In the genomic region with DNA sequence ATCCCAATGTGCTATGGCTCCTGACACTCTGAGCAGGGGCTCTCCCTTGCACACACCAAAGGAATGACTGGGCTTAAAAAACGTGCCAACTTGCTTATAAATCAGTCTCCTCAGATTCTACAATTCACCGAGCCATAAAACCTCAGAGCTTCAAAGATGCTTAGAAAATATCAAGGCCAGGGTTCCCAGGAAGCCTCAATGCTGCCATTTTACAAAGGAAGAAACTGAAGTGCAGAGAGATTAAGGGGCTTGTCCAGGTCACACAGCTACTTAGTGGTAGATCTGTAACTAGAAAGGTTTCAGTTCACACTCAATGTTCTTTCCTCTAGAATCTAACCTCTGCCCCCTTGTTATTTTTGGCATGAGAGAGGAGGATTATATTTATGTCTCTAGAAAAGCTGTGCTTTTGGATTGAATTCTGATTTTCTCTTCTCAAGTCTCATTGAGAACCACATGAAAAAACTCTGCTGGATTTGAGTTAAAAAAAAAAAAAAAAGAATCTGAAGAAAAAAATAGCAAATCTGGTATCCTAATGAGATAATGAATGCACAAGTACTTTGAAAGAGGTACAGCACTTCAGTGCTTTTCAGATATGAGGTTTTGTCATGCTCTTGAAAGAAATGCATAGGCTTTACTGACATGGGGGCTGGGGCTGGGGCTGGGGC, we compare ENCODE assay signal across 10 cellular contexts. TPM values are rescaled to one million over a fixed set of nuclear protein-coding genes. Genes with fewer than 3 reads are reported as not detected.
A peak's percentile ranks its signal among the peaks of the same experiment; 100 is the strongest.
DNase-seq lines count a peak whose midpoint lies in the region; ATAC-seq and TF ChIP-seq lines count a peak whose summit lies in the region.
"Had no signal": no experiment of that assay in that cellular context is flagged by ENCODE, and none has a peak within 500 bp of the region (broad histone marks: within the 10 kb centered on the region; RNA-seq: fewer than 3 reads in every experiment).

No MANE protein-coding gene starts in this region.

- CTCF ChIA-PET in activated CD8-positive, alpha-beta memory T cell treated with anti-CD3 and anti-CD28 coated beads, Interleukin-2, amount 10 ng/mL, durations not matched to agents 7 days and 5 days (lab: Charles Lee), result interaction anchor here (0.6 to 2.2 kb wide), 6 partner anchors 22 to 701 kb away, joined by 3 to 13 read pairs (median 6); partner anchors contain the start of gene TSPAN33
- CTCF ChIA-PET in SK-N-SH (lab: Yijun Ruan, JAX), result interaction anchor here (0.8 to 2.1 kb wide), 2 partner anchors 11 to 31 kb away, joined by 3 to 9 read pairs; no protein-coding TSS in a partner anchor

- no peak overlapping the region for H3K9ac ChIP-seq in neural progenitor cell
- no peak overlapping the region for H3K9ac ChIP-seq in SK-N-SH

- H3K27ac ChIP-seq in neural progenitor cell (no peak overlapping the region), SK-N-SH (ENCODE audit: low read depth in 2 of 2, low read length in 1 of 2) (no peak overlapping the region)
- H3K27ac ChIP-seq: SK-N-MC had no signal

- H3K4me3 Mint-ChIP-seq in activated CD8-positive, alpha-beta memory T cell treated with anti-CD3 and anti-CD28 coated beads, Interleukin-2, amount 10 ng/mL, durations not matched to agents 7 days and 5 days, result peak overlapping the region; percentile 55
- H3K4me3 Mint-ChIP-seq in neural progenitor cell, result no peak overlapping the region
- H3K4me3 Mint-ChIP-seq: neural crest cell had no signal

- no peaks in the 10 kb centered on the region for H3K36me3 ChIP-seq in neural progenitor cell
- no peaks in the 10 kb centered on the region for H3K36me3 ChIP-seq in SK-N-SH (replicated peaks in 1 of 2; ENCODE audit: control insufficient read depth in 1 of 2, insufficient read depth in 2 of 2, low read length in 1 of 2)

- H3K36me3 Mint-ChIP-seq in activated CD8-positive, alpha-beta memory T cell treated with anti-CD3 and anti-CD28 coated beads, Interleukin-2, amount 10 ng/mL, durations not matched to agents 7 days and 5 days, result peaks cover 25% of the 10 kb centered on the region
- H3K36me3 Mint-ChIP-seq in neural progenitor cell, result peaks cover 2% of the 10 kb centered on the region

- H3K27me3 Mint-ChIP-seq in activated CD8-positive, alpha-beta memory T cell treated with anti-CD3 and anti-CD28 coated beads, Interleukin-2, amount 10 ng/mL, durations not matched to agents 7 days and 5 days, result peaks cover 24% of the 10 kb centered on the region
- peaks cover 9% of the 10 kb centered on the region for H3K27me3 Mint-ChIP-seq in neural progenitor cell (ENCODE audit: insufficient read depth, low read depth)

- no peak for TF ChIP-seq EP300 in SK-N-SH (IDR thresholded peaks at IDR 0.05; ENCODE audit: borderline replicate concordance in 1 of 2, low read depth in 1 of 2, low read length in 1 of 2)

- H3K9me2 ChIP-seq in SK-N-SH, result no peaks in the 10 kb centered on the region

- H3K9me3 ChIP-seq in neural progenitor cell (ENCODE audit: low read depth), result no peaks in the 10 kb centered on the region
- H3K9me3 ChIP-seq in SK-N-SH, result peaks cover 10% of the 10 kb centered on the region; the same call in 1 of the 2 replicates

- no peaks in the 10 kb centered on the region for H4K20me1 ChIP-seq in neural progenitor cell (ENCODE audit: low read depth)
- no peaks in the 10 kb centered on the region for H4K20me1 ChIP-seq in SK-N-SH (ENCODE audit: insufficient read depth)

- DNase-seq in activated CD8-positive, alpha-beta memory T cell treated with anti-CD3 and anti-CD28 coated beads, Interleukin-2, amount 10 ng/mL, durations not matched to agents 7 days and 5 days, result no peak
- DNase-seq in activated CD8-positive, alpha-beta memory T cell treated with anti-CD3 and anti-CD28 coated beads for 24 hours, result no peak
- no peak for DNase-seq in neural progenitor cell (ENCODE audit: low spot score)
- no peak for DNase-seq in SK-N-SH
- DNase-seq in mesenteric fat pad (ENCODE audit: low spot score), result no peak
- DNase-seq in DMS53 treated with DMSO at 0.1 percent for 48 hours (lab: John Stamatoyannopoulos, UW; ENCODE audit: unreplicated experiment), result no peak

- no peak overlapping the region for H3K4me2 ChIP-seq in neural progenitor cell
- H3K4me2 ChIP-seq in SK-N-SH, result no peak overlapping the region

- ATAC-seq in activated CD8-positive, alpha-beta memory T cell treated with anti-CD3 and anti-CD28 coated beads, Interleukin-2, amount 10 ng/mL, durations not matched to agents 7 days and 5 days, result no peak
- ATAC-seq in GM21717 (IDR thresholded peaks at IDR 0.05; ENCODE audit: unreplicated experiment) (peak; percentile 47), HG03442 (IDR thresholded peaks at IDR 0.05; ENCODE audit: unreplicated experiment) (peak; percentile 49)

- peaks cover 5% of the 10 kb centered on the region for H3K4me1 ChIP-seq in neural progenitor cell
- no peaks in the 10 kb centered on the region for H3K4me1 ChIP-seq in SK-N-SH (ENCODE audit: control insufficient read depth in 1 of 2, insufficient read depth in 2 of 2, low read depth in 1 of 2, low read length in 1 of 2)

- no peak overlapping the region for H3K4me3 ChIP-seq in neural progenitor cell
- H3K4me3 ChIP-seq in SK-N-SH (ENCODE audit: low read depth in 2 of 2, low read length in 1 of 2), result no peak overlapping the region
- H3K4me3 ChIP-seq: SK-N-MC had no signal

- H3K79me2 ChIP-seq in neural progenitor cell (ENCODE audit: low read depth), result no peaks in the 10 kb centered on the region
- H3K79me2 ChIP-seq in SK-N-SH (ENCODE audit: insufficient read depth), result no peaks in the 10 kb centered on the region

- H3K27ac Mint-ChIP-seq in activated CD8-positive, alpha-beta memory T cell treated with anti-CD3 and anti-CD28 coated beads, Interleukin-2, amount 10 ng/mL, durations not matched to agents 7 days and 5 days, result peak overlapping the region; percentile 79
- H3K27ac Mint-ChIP-seq in neural progenitor cell, result peak overlapping the region; percentile 64

- H3K9me3 Mint-ChIP-seq in activated CD8-positive, alpha-beta memory T cell treated with anti-CD3 and anti-CD28 coated beads, Interleukin-2, amount 10 ng/mL, durations not matched to agents 7 days and 5 days (ENCODE audit: low read depth), result peaks cover 15% of the 10 kb centered on the region
- H3K9me3 Mint-ChIP-seq in neural progenitor cell, result peaks cover 33% of the 10 kb centered on the region

- H3K27me3 ChIP-seq in neural progenitor cell (no peaks in the 10 kb centered on the region), SK-N-SH (ENCODE audit: insufficient read depth) (peaks cover 11% of the 10 kb centered on the region; the same call in 1 of the 2 replicates)

- peaks cover 24% of the 10 kb centered on the region for H3K4me1 Mint-ChIP-seq in activated CD8-positive, alpha-beta memory T cell treated with anti-CD3 and anti-CD28 coated beads, Interleukin-2, amount 10 ng/mL, durations not matched to agents 7 days and 5 days
- peaks cover 12% of the 10 kb centered on the region for H3K4me1 Mint-ChIP-seq in neural progenitor cell
- H3K4me1 Mint-ChIP-seq: neural crest cell had no signal

- TF ChIP-seq CTCF in neural progenitor cell (IDR thresholded peaks at IDR 0.05) (no peak), SK-N-SH (IDR thresholded peaks at IDR 0.05) (no peak)

- H2AFZ ChIP-seq in neural progenitor cell (replicated peaks) (peak overlapping the region; percentile 1), SK-N-SH (ENCODE audit: low read depth) (no peak overlapping the region)

- WGBS in SK-N-SH (ENCODE audit: low lambda C conversion rate), result 29% methylated on average over 2 of the region's 2 CpGs

- no peaks in the 10 kb centered on the region for H3F3A ChIP-seq in neural progenitor cell (ENCODE audit: low read depth)
- H3F3A ChIP-seq in SK-N-SH (replicated peaks; ENCODE audit: insufficient read depth), result no peaks in the 10 kb centered on the region

- POLR2A ChIA-PET in SK-N-SH (lab: Yijun Ruan, JAX), result no interaction called here

- no peak for TF ChIP-seq RAD21 in SK-N-SH (IDR thresholded peaks at IDR 0.05; ENCODE audit: low read length)

TF ChIP-seq in SK-N-SH, 30 proteins besides CTCF, POLR2A, EP300 and RAD21:
- TF ChIP-seq NFIC (IDR thresholded peaks at IDR 0.05; ENCODE audit: borderline replicate concordance) (no peak), TAF1 (IDR thresholded peaks at IDR 0.05; ENCODE audit: borderline replicate concordance, low read depth, low read length) (no peak), MEF2A (IDR thresholded peaks at IDR 0.05; ENCODE audit: borderline replicate concordance, low read depth) (no peak), EZH2phosphoT487 (IDR thresholded peaks at IDR 0.05; ENCODE audit: borderline replicate concordance, low read depth) (no peak)

RNA-seq across cellular contexts. Expression of gene TSPAN33, which starts 22.3 kb away (rescaled TPM):
- total RNA-seq in activated CD8-positive, alpha-beta memory T cell treated with anti-CD3 and anti-CD28 coated beads, Interleukin-2, amount 10 ng/mL, durations not matched to agents 7 days and 5 days, result 10 to 100 TPM in 1 of 2 experiments, 1 to 10 TPM in 1; 6.1 to 15.2 TPM
- total RNA-seq in neural progenitor cell (ENCODE audit: low replicate concordance), result 34.5 and 52.7 TPM in 2 replicates
- polyA plus RNA-seq in SK-N-SH (2012; rRNA removed), result 6.9 and 7.2 TPM in 2 replicates
- 4.4 and 6.6 TPM in 2 replicates for polyA plus RNA-seq in SK-N-SH (2012; cell fraction: cytosol; rRNA removed)
- polyA plus RNA-seq in SK-N-SH (2012; cell fraction: nucleus; rRNA removed), result 5.0 and 5.2 TPM in 2 replicates
- total RNA-seq in mesenteric fat pad, result 9.7 TPM
